8 cellular contexts compared by ENCODE assay signal in the genomic region with DNA sequence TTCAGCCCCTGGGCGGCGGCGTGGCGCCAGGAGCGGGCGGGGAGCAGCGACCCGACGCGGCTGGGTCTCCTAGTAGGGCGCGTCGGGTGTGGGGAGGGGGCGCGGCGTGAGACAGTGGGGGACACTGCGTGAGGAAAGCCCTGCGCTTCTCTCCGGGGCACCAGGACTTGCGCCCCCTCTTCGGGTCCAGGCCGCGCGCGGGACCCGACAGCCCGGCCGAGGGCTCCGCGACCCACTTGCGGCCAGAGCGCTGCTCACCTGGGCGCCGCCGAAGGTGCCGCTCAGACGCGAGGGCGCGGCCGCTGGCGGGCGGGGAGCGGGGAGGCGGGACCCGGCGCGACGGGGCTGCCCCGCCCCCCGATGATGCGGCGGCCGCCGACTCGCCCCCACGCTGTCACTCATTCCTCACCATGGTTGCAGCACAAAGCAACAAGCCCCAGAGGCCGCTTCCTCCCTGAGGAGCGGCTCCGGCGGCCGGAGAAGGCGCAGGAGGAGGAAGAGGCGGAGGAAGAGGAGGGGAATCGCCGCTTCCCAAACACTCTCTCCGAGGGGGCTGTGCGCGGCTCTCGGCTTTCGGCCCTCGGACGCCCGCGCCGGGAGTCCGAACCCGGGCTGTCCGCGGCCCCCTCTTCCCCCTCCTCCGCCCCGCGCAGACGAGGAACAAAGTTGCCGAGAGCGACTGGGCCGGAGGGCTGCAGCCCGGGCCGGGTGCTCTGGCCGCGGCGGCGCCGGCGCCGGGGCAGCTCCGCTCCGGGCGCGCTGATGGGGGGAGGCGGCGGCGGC.
DNase-seq lines count a peak whose midpoint lies in the region; ATAC-seq, FAIRE-seq and TF ChIP-seq lines count a peak whose summit lies in the region.

A gene with protein sequence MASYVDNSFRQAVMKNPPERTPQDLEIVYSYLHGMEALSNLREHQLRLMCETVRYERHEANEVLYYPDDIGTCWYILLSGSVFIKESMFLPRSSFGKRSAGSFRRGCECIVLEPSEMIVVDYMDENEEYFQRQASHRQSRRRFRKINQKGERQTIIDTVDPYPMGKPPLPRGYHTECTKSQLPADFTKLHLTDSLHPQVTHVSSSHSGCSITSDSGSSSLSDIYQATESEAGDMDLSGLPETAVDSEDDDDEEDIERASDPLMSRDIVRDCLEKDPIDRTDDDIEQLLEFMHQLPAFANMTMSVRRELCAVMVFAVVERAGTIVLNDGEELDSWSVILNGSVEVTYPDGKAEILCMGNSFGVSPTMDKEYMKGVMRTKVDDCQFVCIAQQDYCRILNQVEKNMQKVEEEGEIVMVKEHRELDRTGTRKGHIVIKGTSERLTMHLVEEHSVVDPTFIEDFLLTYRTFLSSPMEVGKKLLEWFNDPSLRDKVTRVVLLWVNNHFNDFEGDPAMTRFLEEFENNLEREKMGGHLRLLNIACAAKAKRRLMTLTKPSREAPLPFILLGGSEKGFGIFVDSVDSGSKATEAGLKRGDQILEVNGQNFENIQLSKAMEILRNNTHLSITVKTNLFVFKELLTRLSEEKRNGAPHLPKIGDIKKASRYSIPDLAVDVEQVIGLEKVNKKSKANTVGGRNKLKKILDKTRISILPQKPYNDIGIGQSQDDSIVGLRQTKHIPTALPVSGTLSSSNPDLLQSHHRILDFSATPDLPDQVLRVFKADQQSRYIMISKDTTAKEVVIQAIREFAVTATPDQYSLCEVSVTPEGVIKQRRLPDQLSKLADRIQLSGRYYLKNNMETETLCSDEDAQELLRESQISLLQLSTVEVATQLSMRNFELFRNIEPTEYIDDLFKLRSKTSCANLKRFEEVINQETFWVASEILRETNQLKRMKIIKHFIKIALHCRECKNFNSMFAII (N-terminal part only) (plus strand): TSS at position 457 of the 783 bp plus-strand sequence. CDS start 1,084 bp downstream, outside the sequence.

- H3K4me1 Mint-ChIP-seq in nephron: peaks cover 42% of the 10 kb centered on the region

- no peaks in the 10 kb centered on the region for H3K36me3 Mint-ChIP-seq in nephron (ENCODE audit: low read depth)

- no peaks in the 10 kb centered on the region for H3K9me3 Mint-ChIP-seq in nephron

- FAIRE-seq in H54 (lab: Jason Lieb, UNC): no peak

- peaks cover 15% of the 10 kb centered on the region for H3K27me3 Mint-ChIP-seq in nephron (ENCODE audit: low read depth)

- H3K4me3 Mint-ChIP-seq in nephron: peak within 1 kb of the TSS; percentile 87 to 94 (median 91)

- TF ChIP-seq POLR2A in H54 (IDR thresholded peaks at IDR 0.05; ENCODE audit: low read depth, low read length) (peak; percentile 71), Raji (IDR thresholded peaks at IDR 0.05; ENCODE audit: insufficient read depth, low read depth, low read length) (peak; percentile 77)

- peak within 1 kb of the TSS; percentile 69 to 91 (median 87) for H3K27ac Mint-ChIP-seq in nephron

- TF ChIP-seq CTCF in nephron (IDR thresholded peaks at IDR 0.05; ENCODE audit: unreplicated experiment in 3 of 3): no peak

- peak; percentile 96 for DNase-seq in ELF-1 (ENCODE audit: low read depth, low spot score)
- DNase-seq in H54 (ENCODE audit: insufficient read length, low spot score): peak; percentile 68
- DNase-seq in LoVo (ENCODE audit: low spot score): peak; percentile 94
- peak; percentile 79 for DNase-seq in activated T-helper 9 cell treated with anti-CD3 and anti-CD28 coated beads, Interleukin-2, amount 50 U/mL, for 16 hours (ENCODE audit: low read depth)
- DNase-seq in fibroblast of peridontal ligament (ENCODE audit: extremely low read depth): peak; percentile 88
- DNase-seq in stimulated activated naive CD8-positive, alpha-beta T cell treated with anti-CD3 and anti-CD28 coated beads, Interleukin-15, Interleukin-2, amounts not matched to agents 100 U/mL and 50 U/mL, for 24 hours: peak; percentile 89

- peak; percentile 88 for ATAC-seq in stimulated activated naive CD8-positive, alpha-beta T cell treated with anti-CD3 and anti-CD28 coated beads, Interleukin-15, Interleukin-2, amounts not matched to agents 100 U/mL and 50 U/mL, for 24 hours

Comparison
In these comparisons a context has a peak if more than half of its experiments do, and no peak if none do; other contexts are left out.
1. Peak in every context shown above with its lines: DNase-seq and ATAC-seq.